8 cellular contexts compared by ENCODE assay signal in genomic region chr7:73157157-73157661, GRCh38.
DNase-seq lines count a peak whose midpoint lies in the region; ATAC-seq, FAIRE-seq and TF ChIP-seq lines count a peak whose summit lies in the region.
"Not testable (repeated sequence)": the region's sequence is repeated elsewhere in the genome, so short reads cannot be mapped to it uniquely, and the experiment has no call there.

No MANE protein-coding gene starts in this region.

- 14% methylated on average over 1 of the region's 9 CpGs for WGBS in A549 (ENCODE audit: missing lambda C conversion rate)
- WGBS in IMR-90 (ENCODE audit: extremely low coverage in 2 of 2, insufficient read length in 1 of 2), 2 experiments = no CpG with 5 or more reads among the region's 9 CpGs
- WGBS in K562 (ENCODE audit: insufficient coverage, low coverage, missing lambda C conversion rate) = no CpG with 5 or more reads among the region's 9 CpGs
- WGBS in right lobe of liver (ENCODE audit: insufficient coverage, low coverage, low lambda C conversion rate, missing lambda C conversion rate) = no CpG with 5 or more reads among the region's 9 CpGs
- 45% methylated on average over 1 of the region's 9 CpGs; no CpG with 5 or more reads in 1 of the 2 donors for WGBS in pancreas, 2 donors

- H3K36me3 ChIP-seq in IMR-90 (ENCODE audit: control insufficient read depth, insufficient read depth, low read length); Panc1 (ENCODE audit: control insufficient read depth, insufficient read depth, low read length); K562 (ENCODE audit: control insufficient read depth, insufficient read depth, low read length); right lobe of liver; pancreas: not testable (repeated sequence)

- not testable (repeated sequence) for H3K79me2 ChIP-seq in K562 (ENCODE audit: control insufficient read depth, insufficient read depth, low read length)

- in situ Hi-C loops in IMR-90 (cut with MboI; ENCODE audit: low sequenced_read_pairs); Panc1 (cut with HindIII; ENCODE audit: low pct_unique_long_range_greater_than_20kb, low sequenced_read_pairs); K562 (cut with MboI): not testable (repeated sequence)

- intact Hi-C loops in IMR-90 (cut with micrococcal nuclease); Panc1 (cut with micrococcal nuclease; ENCODE audit: unreplicated experiment); K562 (cut with micrococcal nuclease); left colon (cut with DNase I, micrococcal nuclease); right lobe of liver (cut with DNase I); pancreas (cut with DNase I); sciatic nerve (cut with DNase I): not testable (repeated sequence)

- H3K23ac ChIP-seq in IMR-90 (ENCODE audit: low read depth, low read length) = not testable (repeated sequence)

- H3K9me3 ChIP-seq in A549; IMR-90 (ENCODE audit: control insufficient read depth, insufficient read depth, low read length); Panc1 (ENCODE audit: control insufficient read depth, insufficient read depth, low read depth, low read length); K562 (replicated peaks; ENCODE audit: control insufficient read depth, insufficient read depth, low read depth, low read length); right lobe of liver; pancreas: not testable (repeated sequence)

- H4K8ac ChIP-seq in IMR-90 (ENCODE audit: low read depth in 2 of 2, low read length in 2 of 2) = not testable (repeated sequence)

- dilution Hi-C loops in IMR-90 (cut with HindIII; ENCODE audit: low sequenced_read_pairs, unreplicated experiment) = not testable (repeated sequence)

- POLR2A ChIA-PET in A549 (lab: Yijun Ruan, JAX); IMR-90 (lab: Charles Lee; ENCODE audit: unreplicated experiment); Panc1 (lab: Charles Lee); K562 (lab: Yijun Ruan, JAX): not testable (repeated sequence)

- not testable (repeated sequence) for H3K4ac ChIP-seq in IMR-90 (ENCODE audit: low read depth, low read length)

- CTCF ChIA-PET in A549 (lab: Yijun Ruan, JAX); IMR-90 (lab: Yijun Ruan, JAX); Panc1 (lab: Charles Lee); K562 (lab: Yijun Ruan, JAX; ENCODE audit: low intra/inter-chr PET ratio): not testable (repeated sequence)

- BruUV-seq in IMR-90 (replicated peaks; lab: Mats Ljungman, UMichigan); Panc1 (replicated peaks; lab: Mats Ljungman, UMichigan); K562 (replicated peaks; lab: Mats Ljungman, UMichigan): not testable (repeated sequence)

- not testable (repeated sequence) for H2AFZ ChIP-seq in IMR-90 (replicated peaks; ENCODE audit: low read length, poor library complexity); K562 (ENCODE audit: low read depth, low read length)

- TF ChIP-seq EP300 in A549 (IDR thresholded peaks at IDR 0.05); K562 (IDR thresholded peaks at IDR 0.05; ENCODE audit: low read length): not testable (repeated sequence)

- not testable (repeated sequence) for H3K18ac ChIP-seq in IMR-90 (ENCODE audit: low read depth, low read length)

- H3K4me2 ChIP-seq in A549 (peak overlapping the region; percentile 51), IMR-90 (ENCODE audit: low read depth, low read length) (peak overlapping the region; percentile 58; the same call in 1 of the 2 replicates)
- H3K4me2 ChIP-seq in K562 (ENCODE audit: insufficient read depth, low read length) = not testable (repeated sequence)

- not testable (repeated sequence) for H3K9me1 ChIP-seq in IMR-90 (ENCODE audit: insufficient read depth, low read length); K562 (ENCODE audit: control insufficient read depth, insufficient read depth, low read length)

- H2AK9ac ChIP-seq in IMR-90 (replicated peaks; ENCODE audit: low read depth, low read length, poor library complexity) = not testable (repeated sequence)

- not testable (repeated sequence) for H3K27ac ChIP-seq in A549; IMR-90 (ENCODE audit: insufficient read depth, low read length); Panc1 (ENCODE audit: low read length); K562 (ENCODE audit: extremely low read depth, low read depth, low read length); right lobe of liver; pancreas

- H2BK20ac ChIP-seq in IMR-90 (ENCODE audit: low read depth, low read length) = not testable (repeated sequence)

- not testable (repeated sequence) for H4K5ac ChIP-seq in IMR-90 (ENCODE audit: low read depth, low read length)

- H3K14ac ChIP-seq in IMR-90 (replicated peaks; ENCODE audit: low read depth, low read length) = not testable (repeated sequence)

- not testable (repeated sequence) for H3K27me3 ChIP-seq in IMR-90 (ENCODE audit: control insufficient read depth, insufficient read depth, low read length); Panc1 (ENCODE audit: control insufficient read depth, insufficient read depth, low read length); K562 (ENCODE audit: control insufficient read depth in 2 of 2, insufficient read depth in 2 of 2, low read length in 2 of 2); right lobe of liver; pancreas

- peak; percentile 47 for ATAC-seq in A549
- ATAC-seq in IMR-90 (ENCODE audit: low read depth) = not testable (repeated sequence)
- peak; percentile 12; the same call in 1 of the 2 replicates for ATAC-seq in Panc1
- ATAC-seq in K562 = peak; percentile 78
- ATAC-seq in left colon = peak; percentile 32
- peak; percentile 1 to 78 (median 30) for ATAC-seq in right lobe of liver
- peak; percentile 16 to 52 (median 30) for ATAC-seq in pancreas
- ATAC-seq in sciatic nerve = peak; percentile 3

- not testable (repeated sequence) for H4K91ac ChIP-seq in IMR-90 (ENCODE audit: insufficient read depth, low read depth, low read length)

- not testable (repeated sequence) for DNase-seq in A549 (ENCODE audit: low read depth in 1 of 2, low spot score in 1 of 2); IMR-90; Panc1 (ENCODE audit: low read depth, low spot score); K562 (ENCODE audit: extremely low read depth in 1 of 4, low spot score in 3 of 4); left colon; right lobe of liver; pancreas; sciatic nerve (ENCODE audit: low spot score)

- not testable (repeated sequence) for H2AK5ac ChIP-seq in IMR-90 (ENCODE audit: low read depth, low read length)

- not testable (repeated sequence) for H2BK15ac ChIP-seq in IMR-90 (ENCODE audit: low read depth, low read length)

- not testable (repeated sequence) for H3K4me3 ChIP-seq in A549; IMR-90 (ENCODE audit: insufficient read depth, low read depth, low read length); Panc1 (ENCODE audit: low read depth in 2 of 2, low read length in 2 of 2); K562; right lobe of liver; pancreas

- not testable (repeated sequence) for H2BK120ac ChIP-seq in IMR-90 (ENCODE audit: low read depth, low read length)

- TF ChIP-seq RAD21 in A549 (conservative IDR thresholded peaks at IDR 0.05 in 1 of 2, IDR thresholded peaks at IDR 0.05 in 1 of 2); IMR-90 (IDR thresholded peaks at IDR 0.05; ENCODE audit: low read length); K562 (CRISPR knock-in tag; conservative IDR thresholded peaks at IDR 0.05 in 1 of 2, IDR thresholded peaks at IDR 0.05 in 1 of 2): not testable (repeated sequence)

- not testable (repeated sequence) for H2BK5ac ChIP-seq in IMR-90 (ENCODE audit: low read depth, low read length, poor library complexity, severe bottlenecking)

- TF ChIP-seq POLR2A in A549 (IDR thresholded peaks at IDR 0.05; ENCODE audit: low read length); IMR-90 (IDR thresholded peaks at IDR 0.05; ENCODE audit: low read depth, low read length); K562 (conservative IDR thresholded peaks at IDR 0.05); right lobe of liver (IDR thresholded peaks at IDR 0.05): not testable (repeated sequence)

- H3K56ac ChIP-seq in IMR-90 (ENCODE audit: extremely low read depth, insufficient read depth, low read length) = not testable (repeated sequence)

- not testable (repeated sequence) for H3K4me1 ChIP-seq in A549; IMR-90 (ENCODE audit: control insufficient read depth, insufficient read depth, low read length); Panc1 (ENCODE audit: control insufficient read depth, insufficient read depth, low read length); K562 (replicated peaks in 1 of 2; ENCODE audit: control insufficient read depth in 2 of 2, insufficient read depth in 2 of 2, low read length in 2 of 2); right lobe of liver; pancreas

- not testable (repeated sequence) for TF ChIP-seq CTCF in A549 (IDR thresholded peaks at IDR 0.05); IMR-90 (conservative IDR thresholded peaks at IDR 0.05; ENCODE audit: low read depth, low read length); Panc1 (IDR thresholded peaks at IDR 0.05); K562 (IDR thresholded peaks at IDR 0.05 in 2 of 3, conservative IDR thresholded peaks at IDR 0.05 in 1 of 3; ENCODE audit: insufficient read depth in 2 of 3, low read depth in 1 of 3, low read length in 3 of 3); right lobe of liver (IDR thresholded peaks at IDR 0.05); pancreas (IDR thresholded peaks at IDR 0.05)

- H4K20me1 ChIP-seq in IMR-90 (ENCODE audit: insufficient read depth, low read length); K562 (replicated peaks; ENCODE audit: control insufficient read depth, insufficient read depth, low read length): not testable (repeated sequence)

- H3K79me1 ChIP-seq in IMR-90 (ENCODE audit: low read depth in 1 of 2, low read length in 2 of 2) = not testable (repeated sequence)

- H3K9ac ChIP-seq in IMR-90 (ENCODE audit: low read depth, low read length); K562 (ENCODE audit: insufficient read depth in 1 of 2, low read depth in 2 of 2, low read length in 2 of 2): not testable (repeated sequence)

- not testable (repeated sequence) for FAIRE-seq in A549 (lab: Jason Lieb, UNC); K562 (lab: Jason Lieb, UNC); pancreas (lab: Jason Lieb, UNC)
